ENCODE assay signal across 8 cellular contexts in the genomic region with DNA sequence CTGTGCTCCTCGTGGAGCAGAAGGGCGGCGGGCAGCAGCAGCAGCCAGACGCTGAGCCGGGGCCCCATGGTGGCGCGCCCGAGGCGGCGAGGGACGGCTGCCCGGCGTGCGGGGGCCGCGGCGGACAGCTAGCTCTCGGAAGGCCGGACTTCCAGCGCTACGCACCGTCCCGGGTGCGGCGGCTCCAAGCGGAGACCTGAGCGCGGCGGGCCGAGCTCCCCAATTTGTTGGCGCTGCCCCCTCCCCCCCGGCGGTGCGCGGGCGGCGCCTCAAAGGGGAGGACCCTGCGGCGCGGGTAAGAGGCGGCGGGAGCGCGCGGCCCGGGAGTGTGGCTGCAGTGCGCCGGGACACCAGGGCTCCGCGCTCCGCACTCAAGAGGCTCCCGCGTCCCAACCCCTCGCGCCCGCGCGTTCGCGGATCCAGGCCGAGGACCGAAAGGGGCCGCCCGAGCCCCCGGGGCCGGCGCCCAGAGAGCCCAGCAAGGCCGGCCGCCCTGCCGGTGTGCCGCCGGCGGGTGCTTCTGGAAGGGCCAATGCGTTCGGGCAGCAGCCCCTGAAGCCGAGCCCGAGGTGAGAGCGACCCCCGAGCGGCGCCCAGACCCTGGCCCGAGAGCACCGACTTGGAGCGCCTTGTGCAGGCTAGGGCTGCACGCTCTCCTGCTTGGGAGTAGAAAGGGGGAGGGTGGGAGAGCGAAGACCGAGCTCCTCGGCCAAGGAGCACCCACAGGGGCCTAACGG. TPM values are rescaled to one million over a fixed set of nuclear protein-coding genes. Genes with fewer than 3 reads are reported as not detected.
DNase-seq lines count a peak whose midpoint lies in the region; ATAC-seq and TF ChIP-seq lines count a peak whose summit lies in the region.

TSS of gene COL4A1 (minus strand) at position 198 of the 737 bp plus-strand sequence. CDS start at position 68, 130 bp downstream.
TSS of gene COL4A2 (plus strand) at position 325 of the 737 bp plus-strand sequence. CDS start 620 bp downstream, outside the sequence.

- TF ChIP-seq EP300 in upper lobe of left lung (IDR thresholded peaks at IDR 0.05) = no peak

- H3K36me3 ChIP-seq in lower lobe of right lung (no peaks in the 10 kb centered on the region), upper lobe of left lung (peaks cover 0 to 9% (median 0%) of the 10 kb centered on the region in 4 donors)

- no peaks in the 10 kb centered on the region for H3K9me3 ChIP-seq in lower lobe of right lung
- H3K9me3 ChIP-seq in upper lobe of left lung = no peaks in the 10 kb centered on the region

- H3K27me3 ChIP-seq in lower lobe of right lung (ENCODE audit: low read depth) (peaks cover 20% of the 10 kb centered on the region), upper lobe of left lung (peaks cover 0 to 7% (median 3%) of the 10 kb centered on the region in 4 donors)

- TF ChIP-seq CTCF in lower lobe of right lung (IDR thresholded peaks at IDR 0.05) (no peak), upper lobe of left lung (IDR thresholded peaks at IDR 0.05) (peak in 1 of 6 experiments; percentile 15)

- 0 to 3% methylated on average over 1 to 19 of the region's 89 CpGs for WGBS in upper lobe of left lung, 2 donors

- H3K27ac ChIP-seq in lower lobe of right lung (peak within 1 kb of the TSS; percentile 93), upper lobe of left lung (peak within 1 kb of the TSS; percentile 91 to 95 (median 93))

- peak in 3 of 4 donors; percentile 84 to 88 (median 87) for TF ChIP-seq POLR2A in upper lobe of left lung (IDR thresholded peaks at IDR 0.05)

- H3K4me3 ChIP-seq in lower lobe of right lung = peak within 1 kb of the TSS; percentile 78
- peak within 1 kb of the TSS; percentile 69 to 81 (median 72) for H3K4me3 ChIP-seq in upper lobe of left lung

- DNase-seq in NCI-H748 (lab: John Stamatoyannopoulos, UW; ENCODE audit: unreplicated experiment) (peak; percentile 64), NCI-H748 treated with DMSO at 0.1 percent for 48 hours (lab: John Stamatoyannopoulos, UW) (no peak), dermis microvascular lymphatic vessel endothelial cell (ENCODE audit: low read depth in 2 of 2) (peak; percentile 58 to 85), lower lobe of right lung (peak; percentile 68), upper lobe of left lung (peak in 1 of 2 donors; percentile 94)
- no peak for DNase-seq in activated CD4-positive, CD25-positive, alpha-beta regulatory T cell treated with anti-CD3 and anti-CD28 coated beads, Interleukin-2, amount 50 U/mL, for 72 hours
- no peak for DNase-seq in stimulated activated CD8-positive, alpha-beta memory T cell treated with anti-CD3 and anti-CD28 coated beads, Interleukin-4, amount 100 ng/mL, for 48 hours

- H3K4me1 ChIP-seq in lower lobe of right lung = peaks cover 30% of the 10 kb centered on the region
- H3K4me1 ChIP-seq in upper lobe of left lung = peaks cover 27 to 63% (median 29%) of the 10 kb centered on the region in 4 donors

- ATAC-seq in lower lobe of right lung (peak; percentile 87 to 90), upper lobe of left lung (ENCODE audit: low FRiP score in 2 of 2) (peak; percentile 9 to 83), HG03039 (IDR thresholded peaks at IDR 0.05; ENCODE audit: unreplicated experiment) (no peak)

- intact Hi-C loops in lower lobe of right lung (cut with DNase I) = loop anchor here (10.0 kb wide), 1 partner anchor 72 kb away; no protein-coding TSS in a partner anchor

RNA-seq across cellular contexts. Expression of gene COL4A1, which starts in this region (rescaled TPM):
- 1,098 and 1,589 TPM in 2 replicates for total RNA-seq in dermis microvascular lymphatic vessel endothelial cell
- 161 TPM for total RNA-seq in lower lobe of right lung
- total RNA-seq in upper lobe of left lung = 100 to 1,000 TPM in 4 of 6 donors, 10 to 100 TPM in 2; 81.7 to 309 (median 167) TPM

RNA-seq across cellular contexts. Expression of gene COL4A2, which starts in this region (rescaled TPM):
- 626 and 1,224 TPM in 2 replicates for total RNA-seq in dermis microvascular lymphatic vessel endothelial cell
- 185 TPM for total RNA-seq in lower lobe of right lung
- total RNA-seq in upper lobe of left lung = 100 to 1,000 TPM; 169 to 458 (median 258) TPM

Comparison
In these comparisons a context has a peak if more than half of its experiments do, and no peak if none do; other contexts are left out.
1. DNase-seq: peak in NCI-H748 (single experiment), dermis microvascular lymphatic vessel endothelial cell (2 of 2) and lower lobe of right lung (single experiment); none in NCI-H748 treated with DMSO at 0.1 percent for 48 hours (single experiment), activated CD4-positive, CD25-positive, alpha-beta regulatory T cell treated with anti-CD3 and anti-CD28 coated beads, Interleukin-2, amount 50 U/mL, for 72 hours (single experiment) and stimulated activated CD8-positive, alpha-beta memory T cell treated with anti-CD3 and anti-CD28 coated beads, Interleukin-4, amount 100 ng/mL, for 48 hours (single experiment).